ENCODE assay signal across 8 cellular contexts in the genomic region with DNA sequence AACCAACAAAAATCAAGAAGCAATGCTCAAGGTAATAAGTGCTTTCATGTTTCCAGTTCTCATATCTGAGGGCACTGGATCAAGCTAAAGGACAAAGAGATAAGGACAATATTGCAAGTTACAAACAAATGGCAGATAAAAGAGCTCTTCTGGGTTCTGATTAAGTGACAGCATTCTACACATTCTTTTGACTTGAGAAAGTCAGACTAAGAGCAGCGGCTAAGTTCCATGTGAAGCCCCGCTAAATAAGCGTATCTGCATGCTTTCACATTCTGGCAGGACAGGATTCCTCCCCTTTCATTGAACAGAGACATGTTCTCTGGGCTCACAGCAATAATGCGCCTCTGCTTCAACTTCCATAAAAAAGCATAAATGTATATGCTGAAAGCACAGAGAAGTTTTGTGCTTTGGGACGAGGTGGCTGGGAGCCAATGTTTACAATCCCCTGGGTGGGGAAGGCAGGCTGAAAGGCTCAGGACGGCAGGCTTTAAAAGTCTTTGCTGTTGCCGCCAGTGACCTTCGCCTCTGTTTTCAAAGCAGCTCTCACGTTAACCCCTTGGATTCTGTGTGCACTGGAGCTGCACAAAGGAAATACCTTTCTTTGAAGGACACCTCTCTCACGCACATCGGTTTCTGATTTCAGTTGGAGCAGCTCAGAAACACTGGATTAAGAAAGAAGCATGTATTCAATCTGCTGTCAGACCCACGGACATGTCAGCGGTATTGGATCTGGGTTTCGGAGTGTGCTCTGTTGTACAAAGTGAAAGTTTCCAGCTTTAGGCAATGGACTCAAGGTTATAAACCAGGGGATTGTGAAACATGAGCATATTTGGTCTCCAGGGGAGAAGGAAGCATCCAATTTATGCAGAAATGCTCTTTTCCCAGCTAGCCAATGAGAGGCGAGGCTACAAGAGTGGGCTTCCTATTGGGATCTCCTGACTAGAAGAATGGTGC.
DNase-seq lines count a peak whose midpoint lies in the region; ATAC-seq and TF ChIP-seq lines count a peak whose summit lies in the region.

No MANE protein-coding gene starts in this region.

- peak overlapping the region; percentile 31 for H3K27ac ChIP-seq in psoas muscle

- no peak for TF ChIP-seq CTCF in psoas muscle (IDR thresholded peaks at IDR 0.05)

- H3K4me3 ChIP-seq in psoas muscle: peak overlapping the region; percentile 65

- H3K27me3 ChIP-seq in psoas muscle (ENCODE audit: insufficient read depth in 3 of 3, low read length in 2 of 3): no peaks in the 10 kb centered on the region

- intact Hi-C loops in psoas muscle (cut with DNase I): loop anchor here in 1 of 2 donors (1.0 kb wide), 1 partner anchor 138 kb away; no protein-coding TSS in a partner anchor

- no peaks in the 10 kb centered on the region for H3K4me1 ChIP-seq in psoas muscle

- no peaks in the 10 kb centered on the region for H3K36me3 ChIP-seq in psoas muscle (ENCODE audit: insufficient read depth in 1 of 2, low read depth in 1 of 2)

- DNase-seq in COLO829 (ENCODE audit: low spot score) (peak; percentile 50), HuH-7 (ENCODE audit: low spot score) (peak; percentile 27), amniotic stem cell (lab: John Stamatoyannopoulos, UW) (peak; percentile 50), hepatic stellate cell (ENCODE audit: low spot score) (peak; percentile 42), psoas muscle (peak in 1 of 2 donors; percentile 13)

- ATAC-seq in psoas muscle: peak; percentile 23 to 60 (median 44)
- ATAC-seq in GM19467 (IDR thresholded peaks at IDR 0.05; ENCODE audit: unreplicated experiment): no peak
- ATAC-seq in GM19035 (IDR thresholded peaks at IDR 0.05; ENCODE audit: unreplicated experiment): no peak
- no peak for ATAC-seq in GM21515 (IDR thresholded peaks at IDR 0.05; ENCODE audit: unreplicated experiment)

- no peaks in the 10 kb centered on the region for H3K9me3 ChIP-seq in psoas muscle

- WGBS in psoas muscle, 3 donors: 6 to 10% (median 7%) methylated on average over 15 of the region's 15 CpGs

Comparison
In these comparisons a context has a peak if more than half of its experiments do, and no peak if none do; other contexts are left out.
1. ATAC-seq: peak in psoas muscle (4 of 4); none in GM19467 (single experiment), GM19035 (single experiment) and GM21515 (single experiment).